In genomic region chr3:8723612-8724011, GRCh38 we compare ENCODE assay signal across 20 cellular contexts. TPM values are rescaled to one million over a fixed set of nuclear protein-coding genes. Genes with fewer than 3 reads are reported as not detected.
"Had no signal": no experiment of that assay in that cellular context is flagged by ENCODE, and none has a peak within 500 bp of the region (broad histone marks: within the 10 kb centered on the region; RNA-seq: fewer than 3 reads in every experiment).

No MANE protein-coding gene starts in this region.

- H3K27ac ChIP-seq: RWPE1 had no signal

- H3K9me3 ChIP-seq: SK-N-SH had no signal

- H3K4me2 ChIP-seq: SK-N-SH had no signal

- DNase-seq: KBM-7, NCI-H1092, NCI-H1105 treated with DMSO at 0.1 percent for 48 hours, NCI-H1417 treated with DMSO at 0.1 percent for 48 hours, NCI-H146, NCI-H1694 treated with DMSO at 0.1 percent for 48 hours, NCI-H1930, NCI-H2081, NCI-H2107, NCI-H2227 treated with DMSO at 0.1 percent for 48 hours, NCI-H524, NCI-H526 treated with DMSO at 0.1 percent for 48 hours, NCI-H774, SHP77, SK-N-SH had no signal

- H3K9me2 ChIP-seq: SK-N-SH had no signal

RNA-seq across cellular contexts. Expression of gene CAV3, which starts 10.0 kb away (rescaled TPM):
- total RNA-seq: HT-29, MCF 10A, NCI-H460, SK-MEL-5 had no signal
- polyA plus RNA-seq: SK-N-SH had no signal
